In the genomic region with DNA sequence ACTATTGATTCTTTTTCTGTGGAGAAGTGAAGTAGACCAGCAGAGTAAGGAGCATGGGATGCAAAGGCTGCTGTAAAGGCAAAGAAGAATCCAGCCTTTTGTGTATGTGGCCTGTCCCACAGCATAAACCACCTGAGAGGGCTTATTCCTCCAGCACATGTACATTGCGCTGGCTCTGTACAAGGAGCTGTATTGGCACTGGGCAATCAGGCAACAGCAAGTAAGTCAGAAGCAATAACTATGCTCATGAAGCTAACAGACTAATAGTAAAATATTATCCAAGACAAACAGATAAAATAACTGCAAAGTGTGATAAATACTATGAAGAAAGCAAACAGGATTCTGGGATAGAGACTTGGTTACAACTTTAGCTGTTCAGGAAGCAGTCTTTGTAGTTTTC, we compare ENCODE assay signal across 1 cellular context.
TF ChIP-seq lines count a peak whose summit lies in the region.

No MANE protein-coding gene starts in this region.

TF ChIP-seq in H1, 55 proteins besides CTCF, POLR2A, EP300 and RAD21 (continued from another document):
- TF ChIP-seq, protein P1, sequence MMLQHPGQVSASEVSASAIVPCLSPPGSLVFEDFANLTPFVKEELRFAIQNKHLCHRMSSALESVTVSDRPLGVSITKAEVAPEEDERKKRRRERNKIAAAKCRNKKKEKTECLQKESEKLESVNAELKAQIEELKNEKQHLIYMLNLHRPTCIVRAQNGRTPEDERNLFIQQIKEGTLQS (IDR thresholded peaks at IDR 0.05; ENCODE audit: insufficient read depth, low read depth, low read length): no peak
- TF ChIP-seq TAF1 (IDR thresholded peaks at IDR 0.05; ENCODE audit: low read depth, low read length) (no peak), POLR2AphosphoS5 (IDR thresholded peaks at IDR 0.05; ENCODE audit: low read depth, low read length) (no peak)
